In the genomic region with DNA sequence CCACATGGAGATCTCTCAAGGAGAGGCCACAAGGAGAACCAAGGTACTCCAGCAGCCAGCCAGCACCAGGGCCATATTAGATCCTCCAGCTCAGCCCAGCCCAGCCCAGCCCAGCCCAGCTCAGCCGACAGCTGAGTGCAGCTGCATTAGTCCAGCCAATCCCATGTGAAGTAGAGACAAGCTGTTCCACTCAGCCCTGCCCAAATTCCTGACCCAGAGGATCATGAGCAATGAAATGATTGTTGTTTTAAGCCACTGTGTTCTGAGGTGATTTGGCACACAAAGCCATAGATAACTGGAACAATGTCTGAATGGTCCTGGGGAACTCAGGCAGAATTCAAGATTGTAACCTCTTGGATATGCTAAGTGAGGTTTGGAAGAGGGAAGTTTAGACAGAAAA, we compare ENCODE assay signal across 11 cellular contexts. TPM values are rescaled to one million over a fixed set of nuclear protein-coding genes. Genes with fewer than 3 reads are reported as not detected.
A peak's percentile ranks its signal among the peaks of the same experiment; 100 is the strongest.
DNase-seq lines count a peak whose midpoint lies in the region; ATAC-seq, FAIRE-seq and TF ChIP-seq lines count a peak whose summit lies in the region.
"Had no signal": no experiment of that assay in that cellular context is flagged by ENCODE, and none has a peak within 500 bp of the region (broad histone marks: within the 10 kb centered on the region; RNA-seq: fewer than 3 reads in every experiment).

No MANE protein-coding gene starts in this region.

- TF ChIP-seq POLR2A in body of pancreas (IDR thresholded peaks at IDR 0.05) = peak in 2 of 3 donors; percentile 24 to 44

- H3K27ac ChIP-seq in body of pancreas (peak overlapping the region; percentile 70 to 88 (median 84)), keratinocyte (ENCODE audit: control insufficient read depth, insufficient read depth, low read length) (peak overlapping the region; percentile 13)

- no peaks in the 10 kb centered on the region for H3K36me3 ChIP-seq in body of pancreas (replicated peaks in 1 of 2; ENCODE audit: insufficient read depth in 1 of 2, low read depth in 2 of 2)
- H3K36me3 ChIP-seq in keratinocyte (ENCODE audit: control insufficient read depth in 2 of 2, extremely low read depth in 1 of 2, insufficient read depth in 2 of 2, low read length in 2 of 2) = no peaks in the 10 kb centered on the region
- H3K36me3 ChIP-seq in skeletal muscle satellite cell (ENCODE audit: insufficient read depth, low read length) = no peaks in the 10 kb centered on the region

- peaks cover 84% of the 10 kb centered on the region for H3K4me1 ChIP-seq in body of pancreas
- H3K4me1 ChIP-seq in keratinocyte (ENCODE audit: control insufficient read depth, extremely low read depth, insufficient read depth, low read length) = peaks cover 15% of the 10 kb centered on the region
- peaks cover 31% of the 10 kb centered on the region for H3K4me1 ChIP-seq in skeletal muscle satellite cell (ENCODE audit: control insufficient read depth, insufficient read depth, low read length)

- H3K79me2 ChIP-seq in keratinocyte (ENCODE audit: control insufficient read depth, insufficient read depth, low read length) = no peaks in the 10 kb centered on the region

- intact Hi-C loops in body of pancreas (cut with DNase I) = no loop called here

- TF ChIP-seq CTCF in body of pancreas (IDR thresholded peaks at IDR 0.05) = no peak
- TF ChIP-seq CTCF in keratinocyte (optimal IDR thresholded peaks at IDR 0.05 in 1 of 3, IDR thresholded peaks at IDR 0.05 in 1 of 3, conservative IDR thresholded peaks at IDR 0.05 in 1 of 3; ENCODE audit: extremely low read depth in 1 of 3, insufficient read depth in 2 of 3, low read length in 3 of 3) = no peak

- H3K9me1 ChIP-seq in keratinocyte (ENCODE audit: control insufficient read depth, extremely low read depth, insufficient read depth, low read length) = no peaks in the 10 kb centered on the region

- H2AFZ ChIP-seq in keratinocyte (ENCODE audit: control insufficient read depth, low read length) = peak overlapping the region; percentile 51

- FAIRE-seq in keratinocyte (lab: Jason Lieb, UNC) = peak; percentile 80

- H3K4me3 ChIP-seq in body of pancreas (no peak overlapping the region), keratinocyte (ENCODE audit: control insufficient read depth in 2 of 3, extremely low read depth in 1 of 3, insufficient read depth in 2 of 3, low read depth in 1 of 3, low read length in 3 of 3) (no peak overlapping the region), skeletal muscle satellite cell (ENCODE audit: low read length) (no peak overlapping the region)

- peak; percentile 70 for ATAC-seq in body of pancreas
- ATAC-seq in activated CD4-positive, CD25-positive, alpha-beta regulatory T cell treated with anti-CD3 and anti-CD28 coated beads, Interleukin-2, amount 50 U/mL, for 24 hours = no peak
- ATAC-seq in stimulated activated naive CD8-positive, alpha-beta T cell treated with anti-CD3 and anti-CD28 coated beads, Interleukin-15, Interleukin-2, amounts not matched to agents 100 U/mL and 50 U/mL, for 24 hours = no peak

- H3K27me3 ChIP-seq in body of pancreas = no peaks in the 10 kb centered on the region
- no peaks in the 10 kb centered on the region for H3K27me3 ChIP-seq in keratinocyte (ENCODE audit: control insufficient read depth, extremely low read depth, insufficient read depth, low read length)
- no peaks in the 10 kb centered on the region for H3K27me3 ChIP-seq in skeletal muscle satellite cell (ENCODE audit: control insufficient read depth, insufficient read depth, low read length)

- DNase-seq in HT-29 (ENCODE audit: low spot score) = peak; percentile 68
- peak; percentile 70 to 83 (median 77) for DNase-seq in body of pancreas
- peak; percentile 42 for DNase-seq in keratinocyte (ENCODE audit: low read depth, low spot score)
- DNase-seq in middle frontal gyrus (ENCODE audit: extremely low spot score, low spot score) = no peak
- no peak for DNase-seq in DMS114 treated with DMSO at 0.1 percent for 48 hours (lab: John Stamatoyannopoulos, UW; ENCODE audit: unreplicated experiment)
- no peak for DNase-seq in stimulated activated naive CD8-positive, alpha-beta T cell treated with anti-CD3 and anti-CD28 coated beads, Interleukin-15, Interleukin-2, amounts not matched to agents 100 U/mL and 50 U/mL, for 24 hours
- DNase-seq: activated naive CD8-positive, alpha-beta T cell treated with anti-CD3 and anti-CD28 coated beads for 36 hours; NCI-H2029; stimulated activated CD4-positive, alpha-beta T cell treated with anti-CD3 and anti-CD28 coated beads, Interleukin-4, amount 100 ng/mL, for 1 hour had no signal

- dilution Hi-C loops in keratinocyte (cut with MboI; ENCODE audit: extremely low pct_ligation_motif_present, low sequenced_read_pairs) = no loop called here

- peak overlapping the region; percentile 39 for H3K4me2 ChIP-seq in keratinocyte (ENCODE audit: control insufficient read depth, extremely low read depth, insufficient read depth, low read depth, low read length)
- peak overlapping the region; percentile 37 for H3K4me2 ChIP-seq in skeletal muscle satellite cell (ENCODE audit: low read length)

- no peaks in the 10 kb centered on the region for H3K9me3 ChIP-seq in body of pancreas
- H3K9me3 ChIP-seq in keratinocyte (ENCODE audit: control insufficient read depth, low read depth, low read length) = no peaks in the 10 kb centered on the region
- H3K9me3 ChIP-seq in skeletal muscle satellite cell (replicated peaks; ENCODE audit: low read length) = no peaks in the 10 kb centered on the region

- 6% methylated on average over 1 of the region's 1 CpG; no CpG with 5 or more reads in 1 of the 2 donors for WGBS in body of pancreas, 2 donors

- H3K9ac ChIP-seq in keratinocyte (ENCODE audit: control insufficient read depth, extremely low read depth, insufficient read depth, low read length) (no peak overlapping the region), skeletal muscle satellite cell (ENCODE audit: low read depth, low read length) (no peak overlapping the region)

- H4K20me1 ChIP-seq in keratinocyte (ENCODE audit: control insufficient read depth, extremely low read depth, insufficient read depth, low read length) = no peaks in the 10 kb centered on the region

RNA-seq across cellular contexts. Expression of a gene that starts 59.5 kb away (rescaled TPM):
- total RNA-seq in HT-29 (2014; rRNA removed; shearing (Covaris generic)) = 9.8 and 11.7 TPM in 2 replicates
- 10 to 100 TPM; 13.5 to 14.8 TPM for total RNA-seq in body of pancreas
- 3.4 to 5.0 TPM (median 3.6 TPM) in 3 replicates for polyA plus RNA-seq in keratinocyte
- 3.2 TPM for polyA plus RNA-seq in keratinocyte (2011; ENCODE audit: low read depth)
- polyA plus RNA-seq in keratinocyte (2011; cell fraction: cytosol; rRNA removed) = 2.8 and 3.6 TPM in 2 replicates
- polyA plus RNA-seq in keratinocyte (2011; cell fraction: nucleus; rRNA removed) = 6.9 and 7.1 TPM in 2 replicates
- polyA plus RNA-seq in keratinocyte (2012; ENCODE audit: low replicate concordance) = 5.1 and 10.6 TPM in 2 replicates
- 2.7 to 3.9 TPM (median 3.7 TPM) in 3 replicates for polyA minus RNA-seq in keratinocyte
- polyA minus RNA-seq in keratinocyte (2011; cell fraction: cytosol; rRNA and poly(A)+ RNA removed) = 6.3 TPM
- 7.6 and 10.5 TPM in 2 replicates for polyA minus RNA-seq in keratinocyte (2011; cell fraction: nucleus; rRNA and poly(A)+ RNA removed)
- 3.7 and 12.9 TPM in 2 replicates for total RNA-seq in skeletal muscle satellite cell (2012; rRNA removed)
- total RNA-seq: activated naive CD8-positive, alpha-beta T cell treated with anti-CD3 and anti-CD28 coated beads for 36 hours had no signal

Comparison
In these comparisons a context has a peak if more than half of its experiments do, and no peak if none do; other contexts are left out.
1. DNase-seq: peak in HT-29 (single experiment), body of pancreas (4 of 4) and keratinocyte (single experiment); none in middle frontal gyrus (single experiment), DMS114 treated with DMSO at 0.1 percent for 48 hours (single experiment) and stimulated activated naive CD8-positive, alpha-beta T cell treated with anti-CD3 and anti-CD28 coated beads, Interleukin-15, Interleukin-2, amounts not matched to agents 100 U/mL and 50 U/mL, for 24 hours (single experiment).